Comparison of ENCODE assay signal across 16 cellular contexts in genomic region chr7:94400643-94401042, GRCh38. TPM values are rescaled to one million over a fixed set of nuclear protein-coding genes. Genes with fewer than 3 reads are reported as not detected.
DNase-seq lines count a peak whose midpoint lies in the region; ATAC-seq and TF ChIP-seq lines count a peak whose summit lies in the region.
"Had no signal": no experiment of that assay in that cellular context is flagged by ENCODE, and none has a peak within 500 bp of the region (broad histone marks: within the 10 kb centered on the region; RNA-seq: fewer than 3 reads in every experiment).

No MANE protein-coding gene starts in this region.

- DNase-seq in BJ (ENCODE audit: low read depth) (no peak), SJSA1 (ENCODE audit: low read depth in 1 of 2, low spot score in 2 of 2) (no peak), epithelial cell of esophagus (ENCODE audit: low read depth) (peak; percentile 64), osteoblast (ENCODE audit: insufficient read length, low spot score, missing footprints) (no peak), HUDEP-2 (lab: John Stamatoyannopoulos, UW; ENCODE audit: unreplicated experiment in 76 of 76) (no peak), epidermal melanocyte (ENCODE audit: insufficient read length, low spot score) (no peak)
- no peak for DNase-seq in stimulated activated naive CD4-positive, alpha-beta T cell treated with Interleukin-2 at 50 U/mL for 16 hours (lab: John Stamatoyannopoulos, UW)
- DNase-seq: activated CD4-positive, CD25-positive, alpha-beta regulatory T cell treated with anti-CD3 and anti-CD28 coated beads, Interleukin-2, amount 50 U/mL, for 72 hours; activated CD8-positive, alpha-beta memory T cell treated with anti-CD3 and anti-CD28 coated beads, Interleukin-2, amount 50 U/mL, for 48 hours; activated naive CD4-positive, alpha-beta T cell treated with anti-CD3 and anti-CD28 coated beads, Interleukin-2, amount 50 U/mL, for 16 hours; BE2C; DND-41; NCI-H187 treated with DMSO at 0.1 percent for 48 hours; NCI-H524; nucleus accumbens had no signal

- TF ChIP-seq CTCF in BJ (IDR thresholded peaks at IDR 0.05; ENCODE audit: insufficient read depth, low read depth, low read length) = no peak
- TF ChIP-seq CTCF in epithelial cell of esophagus (IDR thresholded peaks at IDR 0.05; ENCODE audit: insufficient read depth, low read depth, low read length, missing control alignments) = no peak
- TF ChIP-seq CTCF in osteoblast (IDR thresholded peaks at IDR 0.05; ENCODE audit: extremely low read depth, low read depth, low read length) = no peak

- POLR2A ChIA-PET in BJ (lab: Charles Lee) = interaction anchor here (0.7 to 5.5 kb wide), 5 partner anchors 25 to 104 kb away, joined by 3 to 73 read pairs (median 3); no protein-coding TSS in a partner anchor

- peaks cover 89% of the 10 kb centered on the region for H3K79me2 ChIP-seq in osteoblast (ENCODE audit: insufficient read depth, low read length)

- peak overlapping the region; percentile 80 for H3K4me2 ChIP-seq in osteoblast (ENCODE audit: insufficient read depth, low read length)

- H3K4me3 ChIP-seq in BJ (ENCODE audit: low read depth, low read length) (peak overlapping the region; percentile 67), SJSA1 (no peak overlapping the region), epithelial cell of esophagus (ENCODE audit: low read length) (no peak overlapping the region), osteoblast (ENCODE audit: insufficient read depth, low read length) (peak overlapping the region; percentile 53)

- CTCF ChIA-PET in BJ (lab: Yijun Ruan, JAX) = interaction anchor here (1.2 to 9.6 kb wide), 6 partner anchors 9 to 112 kb away, joined by 3 to 87 read pairs (median 5); no protein-coding TSS in a partner anchor

- no peaks in the 10 kb centered on the region for H3K9me3 ChIP-seq in SJSA1 (replicated peaks)
- no peaks in the 10 kb centered on the region for H3K9me3 ChIP-seq in osteoblast (ENCODE audit: low read depth, low read length)
- H3K9me3 ChIP-seq: BE2C had no signal

- H3K36me3 ChIP-seq in BJ (ENCODE audit: control insufficient read depth, insufficient read depth, low read length) (peaks cover 10% of the 10 kb centered on the region), SJSA1 (peaks cover 98% of the 10 kb centered on the region), osteoblast (ENCODE audit: insufficient read depth, low read length) (peaks cover 99% of the 10 kb centered on the region)
- H3K36me3 ChIP-seq: BE2C had no signal

- H3K4me1 ChIP-seq in SJSA1 (replicated peaks) (peaks cover 68% of the 10 kb centered on the region), osteoblast (ENCODE audit: insufficient read depth, low read length) (peaks cover 59% of the 10 kb centered on the region)
- H3K4me1 ChIP-seq: BE2C had no signal

- H4K20me1 ChIP-seq in osteoblast (ENCODE audit: insufficient read depth, low read length) = peaks cover 78% of the 10 kb centered on the region

- H3K27me3 ChIP-seq in BJ (ENCODE audit: control insufficient read depth, insufficient read depth, low read length) (no peaks in the 10 kb centered on the region), SJSA1 (replicated peaks) (no peaks in the 10 kb centered on the region), osteoblast (ENCODE audit: insufficient read depth, low read length) (no peaks in the 10 kb centered on the region)

- H3K27ac ChIP-seq in SJSA1 = peak overlapping the region; percentile 98
- H3K27ac ChIP-seq in osteoblast (ENCODE audit: low read depth, low read length) = peak overlapping the region; percentile 99

- H2AFZ ChIP-seq in osteoblast (ENCODE audit: low read length) = no peak overlapping the region

- no peak for ATAC-seq in activated CD4-positive, CD25-positive, alpha-beta regulatory T cell treated with anti-CD3 and anti-CD28 coated beads, Interleukin-2, amount 50 U/mL, for 24 hours

RNA-seq across cellular contexts. Expression of gene COL1A2, which starts 5.9 kb away (rescaled TPM):
- 4,875 and 8,996 TPM in 2 replicates for polyA plus RNA-seq in BJ (2011; rRNA removed)
- 1,734 and 2,279 TPM in 2 replicates for polyA minus RNA-seq in BJ (2011; rRNA and poly(A)+ RNA removed)
- total RNA-seq in SJSA1 (2014; rRNA removed; shearing (Covaris generic)) = 2,203 and 4,473 TPM in 2 replicates
- total RNA-seq in osteoblast = 8,305 and 11,912 TPM in 2 replicates

Comparison
In these comparisons a context has a peak if more than half of its experiments do, and no peak if none do; other contexts are left out.
1. H3K4me3 ChIP-seq: peak in BJ (single experiment) and osteoblast (single experiment); none in SJSA1 (single experiment) and epithelial cell of esophagus (single experiment).